Comparison of ENCODE assay signal across 10 cellular contexts in the genomic region with DNA sequence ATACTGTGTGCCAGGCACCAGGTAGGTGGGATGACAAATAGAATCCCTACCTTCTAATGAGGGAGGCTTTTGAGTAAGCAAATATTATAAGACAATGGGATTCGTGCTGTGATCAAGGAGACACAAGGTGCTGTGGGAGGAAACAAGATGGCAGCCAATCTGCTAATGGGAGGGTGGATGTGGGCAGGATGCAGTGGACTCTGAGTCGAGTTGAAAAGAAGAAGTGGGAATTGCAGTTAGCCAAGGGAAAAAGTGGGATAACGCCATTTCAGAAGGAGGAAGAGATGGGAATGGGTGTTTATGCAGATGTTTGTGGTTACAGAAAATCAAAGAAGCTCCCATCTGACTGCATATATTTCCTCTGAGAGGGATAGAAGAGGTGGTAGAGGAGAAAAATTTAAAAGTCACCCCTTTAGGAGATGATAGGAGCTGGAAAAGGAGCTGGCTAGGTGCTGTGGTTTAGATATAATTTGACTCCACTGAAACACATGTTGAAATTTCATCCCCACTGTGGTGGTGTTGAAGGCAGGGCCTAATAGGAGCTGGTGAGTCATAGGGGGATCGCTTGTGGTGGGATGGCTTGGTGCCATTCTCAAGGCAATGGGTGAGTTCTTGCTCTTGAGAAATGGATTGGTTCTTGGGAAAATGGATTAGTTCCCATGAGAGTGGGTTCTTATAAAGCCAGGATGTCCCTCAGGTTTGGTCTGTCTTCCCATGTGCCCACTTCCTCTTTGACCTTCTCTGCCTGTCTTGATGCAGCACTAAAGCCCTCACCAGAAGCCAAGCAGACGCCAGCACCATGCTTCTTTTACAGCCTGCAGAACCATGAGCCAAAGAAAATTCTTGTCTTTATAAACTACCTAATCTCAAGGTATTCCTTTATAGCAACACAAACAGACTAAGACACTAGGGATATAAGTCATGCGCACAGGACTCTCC. TPM values are rescaled to one million over a fixed set of nuclear protein-coding genes. Genes with fewer than 3 reads are reported as not detected.
DNase-seq lines count a peak whose midpoint lies in the region; ATAC-seq lines count a peak whose summit lies in the region.
"Had no signal": no experiment of that assay in that cellular context is flagged by ENCODE, and none has a peak within 500 bp of the region (broad histone marks: within the 10 kb centered on the region; RNA-seq: fewer than 3 reads in every experiment).

No MANE protein-coding gene starts in this region.

- H2BK15ac ChIP-seq in mesenchymal stem cell (ENCODE audit: low read depth, poor library complexity, severe bottlenecking): no peak overlapping the region

- no peak overlapping the region for H3K4ac ChIP-seq in mesenchymal stem cell (ENCODE audit: low read depth in 1 of 2, low read length in 2 of 2)

- H3K18ac ChIP-seq in mesenchymal stem cell (ENCODE audit: low read depth in 1 of 2, low read length in 2 of 2): no peak overlapping the region

- H3K9me3 ChIP-seq in mesenchymal stem cell (ENCODE audit: control insufficient read depth, low read length): peaks cover 3% of the 10 kb centered on the region

- H3K9ac ChIP-seq in mesenchymal stem cell (ENCODE audit: low read length): no peak overlapping the region

- intact Hi-C loops in left cardiac atrium (cut with DNase I): no loop called here

- peak; percentile 58 for ATAC-seq in GM18909 (IDR thresholded peaks at IDR 0.05; ENCODE audit: poor library complexity, unreplicated experiment)
- peak; percentile 48 for ATAC-seq in HG02870 (IDR thresholded peaks at IDR 0.05; ENCODE audit: unreplicated experiment)
- no peak for ATAC-seq in HG02571 (IDR thresholded peaks at IDR 0.05; ENCODE audit: unreplicated experiment)
- no peak for ATAC-seq in left cardiac atrium

- no peak overlapping the region for H2BK5ac ChIP-seq in mesenchymal stem cell (ENCODE audit: low read depth, low read length, poor library complexity, severe bottlenecking)

- peak; percentile 92 for DNase-seq in MV-4-11 (lab: John Stamatoyannopoulos, UW)
- DNase-seq in mesenchymal stem cell: peak; percentile 10
- no peak for DNase-seq in ecto neural progenitor cell (ENCODE audit: low spot score)
- no peak for DNase-seq in T1000 (lab: John Stamatoyannopoulos, UW)
- DNase-seq in left cardiac atrium: no peak
- DNase-seq: NCI-H526 treated with DMSO at 0.1 percent for 48 hours had no signal

- H2BK120ac ChIP-seq in mesenchymal stem cell (ENCODE audit: low read depth, low read length): no peak overlapping the region

- H2AFZ ChIP-seq in mesenchymal stem cell (ENCODE audit: low read depth, low read length): no peak overlapping the region

- no peaks in the 10 kb centered on the region for H3K36me3 ChIP-seq in mesenchymal stem cell (ENCODE audit: control insufficient read depth in 1 of 2, insufficient read depth in 2 of 2, low read depth in 1 of 2, low read length in 2 of 2)

- no peak overlapping the region for H3K14ac ChIP-seq in mesenchymal stem cell (ENCODE audit: low read length in 2 of 2)

- H3K4me2 ChIP-seq in mesenchymal stem cell (ENCODE audit: low read length, poor library complexity, severe bottlenecking): no peak overlapping the region

- no peak overlapping the region for H3K23ac ChIP-seq in mesenchymal stem cell (ENCODE audit: low read length in 2 of 2)

- 72% methylated on average over 6 of the region's 6 CpGs for WGBS in mesenchymal stem cell

- H4K8ac ChIP-seq in mesenchymal stem cell (ENCODE audit: low read length): no peak overlapping the region

- no peak overlapping the region for H2BK12ac ChIP-seq in mesenchymal stem cell (ENCODE audit: low read length in 2 of 2)

- no peak overlapping the region for H3K4me3 ChIP-seq in mesenchymal stem cell (ENCODE audit: insufficient read depth in 1 of 2, low read depth in 1 of 2, low read length in 2 of 2)
- H3K4me3 ChIP-seq: coronary artery had no signal

- peaks cover 4 to 75% of the 10 kb centered on the region in 2 experiments for H3K27me3 ChIP-seq in mesenchymal stem cell (ENCODE audit: control insufficient read depth in 1 of 2, insufficient read depth in 1 of 2, low read length in 2 of 2)

- H3K79me1 ChIP-seq in mesenchymal stem cell (replicated peaks; ENCODE audit: low read length, poor library complexity, severe bottlenecking): no peaks in the 10 kb centered on the region

- no peak overlapping the region for H4K91ac ChIP-seq in mesenchymal stem cell (ENCODE audit: low read length)

- H3K4me1 ChIP-seq in mesenchymal stem cell (ENCODE audit: control insufficient read depth, insufficient read depth, low read depth, low read length): no peaks in the 10 kb centered on the region

- H2AK5ac ChIP-seq in mesenchymal stem cell (ENCODE audit: low read length, severe bottlenecking): no peak overlapping the region

- H3K27ac ChIP-seq in mesenchymal stem cell (ENCODE audit: low read length, poor library complexity, severe bottlenecking): no peak overlapping the region
- H3K27ac ChIP-seq: coronary artery had no signal

RNA-seq across cellular contexts. Expression of a gene that starts 30.0 kb away (rescaled TPM):
- polyA plus RNA-seq in mesenchymal stem cell (2013, experiment 1 of 2): not detected
- polyA plus RNA-seq in mesenchymal stem cell (2013, experiment 2 of 2): not detected
- under 1 TPM; 0.10 to 0.21 TPM for total RNA-seq in left cardiac atrium

Comparison
In these comparisons a context has a peak if more than half of its experiments do, and no peak if none do; other contexts are left out.
1. ATAC-seq: peak in GM18909 (single experiment) and HG02870 (single experiment); none in HG02571 (single experiment) and left cardiac atrium (0 of 2).
2. DNase-seq: peak in MV-4-11 (single experiment) and mesenchymal stem cell (single experiment); none in ecto neural progenitor cell (single experiment), T1000 (single experiment) and left cardiac atrium (single experiment).